31 cellular contexts compared by ENCODE assay signal in the genomic region with DNA sequence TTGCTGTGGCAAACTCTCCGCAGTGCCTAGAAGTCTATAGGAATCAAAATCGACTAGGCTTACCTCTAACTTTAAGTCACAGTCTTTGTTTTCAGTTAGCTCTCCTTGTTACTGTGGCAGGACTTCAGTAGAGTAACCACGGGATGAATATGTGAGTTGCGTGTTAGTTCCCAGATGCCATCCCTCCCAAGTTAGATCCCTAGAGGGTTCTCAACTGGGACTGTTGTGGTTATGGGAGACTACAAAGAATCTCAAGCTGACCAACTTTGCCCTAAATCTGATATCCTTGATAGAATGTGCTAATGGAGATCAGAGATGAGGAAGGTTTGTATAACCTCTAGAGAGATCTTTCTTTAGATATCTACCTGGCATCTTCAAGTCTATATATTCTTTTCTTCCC.
"Had no signal": no experiment of that assay in that cellular context is flagged by ENCODE, and none has a peak within 500 bp of the region (broad histone marks: within the 10 kb centered on the region; RNA-seq: fewer than 3 reads in every experiment).

No MANE protein-coding gene starts in this region.

- H3K27ac Mint-ChIP-seq: naive thymus-derived CD4-positive, alpha-beta T cell; natural killer cell; nephron; neural progenitor cell; progenitor cell of endocrine pancreas; stimulated activated memory B cell treated with anti-CD40 and anti-IgM and Interleukin-4, amounts not matched to agents 10 μg/mL and 1 μg/mL and 100 μg/mL, for 72 hours; stimulated activated naive CD8-positive, alpha-beta T cell treated with anti-CD3 and anti-CD28 coated beads, Interleukin-15, amount 100 ng/mL, for 72 hours had no signal

- H3K36me3 ChIP-seq: neural progenitor cell, ovary, right lobe of liver, spleen, thyroid gland, transverse colon, upper lobe of left lung, vagina had no signal

- H3K4me3 ChIP-seq: neural progenitor cell, ovary, psoas muscle, right lobe of liver, sigmoid colon, skin epidermis, smooth muscle cell, spleen, thoracic aorta, thyroid gland, transverse colon, upper lobe of left lung, vagina had no signal

- H3K4me3 Mint-ChIP-seq: naive thymus-derived CD4-positive, alpha-beta T cell; natural killer cell; nephron; neural progenitor cell; stimulated activated memory B cell treated with anti-CD40 and anti-IgM and Interleukin-4, amounts not matched to agents 10 μg/mL and 1 μg/mL and 100 μg/mL, for 72 hours; stimulated activated naive CD8-positive, alpha-beta T cell treated with anti-CD3 and anti-CD28 coated beads, Interleukin-15, amount 100 ng/mL, for 72 hours had no signal

- DNase-seq: naive thymus-derived CD4-positive, alpha-beta T cell; natural killer cell; occipital lobe; ovary; posterior cingulate gyrus; psoas muscle; right cardiac atrium; right lobe of liver; sigmoid colon; spleen; stimulated activated CD4-positive, alpha-beta T cell treated with anti-CD3 and anti-CD28 coated beads, Interleukin-12 subunit alpha, Interleukin-12 subunit beta, amount 100 ng/mL, for 4 hours; stimulated activated CD4-positive, alpha-beta T cell treated with anti-CD3 and anti-CD28 coated beads, Interleukin-1b, Interleukin-23, amount 100 ng/mL, for 48 hours; stimulated activated CD4-positive, alpha-beta T cell treated with anti-CD3 and anti-CD28 coated beads, Interleukin-4, amount 100 ng/mL, for 1 hour; stimulated activated CD4-positive, alpha-beta T cell treated with anti-CD3 and anti-CD28 coated beads, Interleukin-4, amount 100 ng/mL, for 4 hours; stimulated activated CD8-positive, alpha-beta memory T cell treated with anti-CD3 and anti-CD28 coated beads, Interleukin-4, amount 100 ng/mL, for 48 hours; stimulated activated naive CD4-positive, alpha-beta T cell; stimulated activated naive CD8-positive, alpha-beta T cell treated with anti-CD3 and anti-CD28 coated beads, Interleukin-15, amount 100 ng/mL, for 72 hours; stimulated activated naive CD8-positive, alpha-beta T cell treated with anti-CD3 and anti-CD28 coated beads, Interleukin-15, Interleukin-2, amounts not matched to agents 100 U/mL and 50 U/mL, for 24 hours; substantia nigra; thyroid gland; transverse colon; upper lobe of left lung had no signal

- ATAC-seq: naive thymus-derived CD4-positive, alpha-beta T cell; natural killer cell; psoas muscle; right cardiac atrium; right lobe of liver; stimulated activated memory B cell treated with anti-CD40 and anti-IgM and Interleukin-4, amounts not matched to agents 10 μg/mL and 1 μg/mL and 100 μg/mL, for 72 hours; stimulated activated naive CD8-positive, alpha-beta T cell treated with anti-CD3 and anti-CD28 coated beads, Interleukin-15, amount 100 ng/mL, for 72 hours; stimulated activated naive CD8-positive, alpha-beta T cell treated with anti-CD3 and anti-CD28 coated beads, Interleukin-15, Interleukin-2, amounts not matched to agents 100 U/mL and 50 U/mL, for 24 hours had no signal

- H3K27me3 ChIP-seq: neural progenitor cell, ovary, right lobe of liver, sigmoid colon, spleen, thyroid gland, transverse colon, upper lobe of left lung, vagina had no signal

- H3K9me3 ChIP-seq: ovary, psoas muscle, right lobe of liver, sigmoid colon, spleen, thoracic aorta, thyroid gland, transverse colon, upper lobe of left lung, vagina had no signal

- H3K4me1 ChIP-seq: neural progenitor cell, parathyroid adenoma, right lobe of liver, spleen, thyroid gland, transverse colon, upper lobe of left lung, vagina had no signal

- H3K27ac ChIP-seq: neural progenitor cell, ovary, parathyroid adenoma, right lobe of liver, sigmoid colon, skin epidermis, spleen, thoracic aorta, thyroid gland, transverse colon, upper lobe of left lung, vagina had no signal

- H3K4me1 Mint-ChIP-seq: naive thymus-derived CD4-positive, alpha-beta T cell; natural killer cell; neural progenitor cell; stimulated activated memory B cell treated with anti-CD40 and anti-IgM and Interleukin-4, amounts not matched to agents 10 μg/mL and 1 μg/mL and 100 μg/mL, for 72 hours; stimulated activated naive CD8-positive, alpha-beta T cell treated with anti-CD3 and anti-CD28 coated beads, Interleukin-15, amount 100 ng/mL, for 72 hours had no signal

- H3K27me3 Mint-ChIP-seq: naive thymus-derived CD4-positive, alpha-beta T cell; stimulated activated memory B cell treated with anti-CD40 and anti-IgM and Interleukin-4, amounts not matched to agents 10 μg/mL and 1 μg/mL and 100 μg/mL, for 72 hours; stimulated activated naive CD8-positive, alpha-beta T cell treated with anti-CD3 and anti-CD28 coated beads, Interleukin-15, amount 100 ng/mL, for 72 hours had no signal

- H3K9me3 Mint-ChIP-seq: nephron; neural progenitor cell; stimulated activated memory B cell treated with anti-CD40 and anti-IgM and Interleukin-4, amounts not matched to agents 10 μg/mL and 1 μg/mL and 100 μg/mL, for 72 hours; stimulated activated naive CD8-positive, alpha-beta T cell treated with anti-CD3 and anti-CD28 coated beads, Interleukin-15, amount 100 ng/mL, for 72 hours had no signal

- H3K36me3 Mint-ChIP-seq: natural killer cell; neural progenitor cell; stimulated activated memory B cell treated with anti-CD40 and anti-IgM and Interleukin-4, amounts not matched to agents 10 μg/mL and 1 μg/mL and 100 μg/mL, for 72 hours had no signal
